20 cellular contexts compared by ENCODE assay signal in the genomic region with DNA sequence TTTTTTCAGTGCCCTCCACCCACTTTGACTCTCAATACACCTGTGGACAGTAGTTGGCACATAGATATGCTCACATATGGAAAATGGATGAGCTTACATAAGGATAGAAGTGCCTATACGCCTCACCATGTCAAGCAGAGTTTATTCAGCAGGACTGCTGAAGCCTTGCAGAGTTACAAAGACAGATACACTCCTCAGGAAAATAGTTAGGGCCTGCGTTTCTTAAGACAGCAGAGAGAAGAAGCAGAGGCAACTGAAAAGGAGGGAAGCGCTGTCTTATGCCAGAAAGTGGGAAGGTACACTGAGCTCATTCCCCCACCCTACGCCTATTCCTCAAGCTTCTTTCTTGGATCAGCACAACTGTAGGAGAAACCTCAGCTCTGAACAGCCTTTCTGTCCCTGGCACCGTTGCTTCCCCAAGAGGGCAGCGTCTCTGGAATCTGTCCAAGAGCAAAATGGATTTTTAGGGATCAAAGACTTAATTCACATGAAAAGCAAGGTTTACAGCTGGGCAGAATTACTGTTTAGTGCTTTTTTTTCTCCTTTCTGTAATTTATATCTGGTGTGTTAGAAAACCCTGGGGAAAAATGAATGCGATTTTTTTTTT. TPM values are rescaled to one million over a fixed set of nuclear protein-coding genes. Genes with fewer than 3 reads are reported as not detected.
DNase-seq lines count a peak whose midpoint lies in the region; ATAC-seq, FAIRE-seq and TF ChIP-seq lines count a peak whose summit lies in the region.
"Had no signal": no experiment of that assay in that cellular context is flagged by ENCODE, and none has a peak within 500 bp of the region (broad histone marks: within the 10 kb centered on the region; RNA-seq: fewer than 3 reads in every experiment).

No MANE protein-coding gene starts in this region.

- H3K79me1 ChIP-seq in H9 (ENCODE audit: insufficient read depth, low read depth, low read length, poor library complexity, severe bottlenecking): no peaks in the 10 kb centered on the region

- H3T11ph ChIP-seq in H9 (ENCODE audit: low read length): no peak overlapping the region

- no peak overlapping the region for H2BK120ac ChIP-seq in H9 (ENCODE audit: low read depth, low read length, poor library complexity, severe bottlenecking)

- TF ChIP-seq CTCF in H9 (conservative IDR thresholded peaks at IDR 0.05) (0 out of 3 replicates have a peak, but pooled peaks have one; percentile 17), endothelial cell of umbilical vein (IDR thresholded peaks at IDR 0.05; ENCODE audit: extremely low read depth in 1 of 2, insufficient read depth in 1 of 2, low read depth in 1 of 2, low read length in 2 of 2) (no peak), retinal pigment epithelial cell (conservative IDR thresholded peaks at IDR 0.05; ENCODE audit: low read depth, low read length) (no peak), uterus (IDR thresholded peaks at IDR 0.05) (no peak)

- WGBS in H9 (ENCODE audit: extremely low coverage, insufficient read length, low lambda C conversion rate): no CpG with 5 or more reads among the region's 7 CpGs

- no peak overlapping the region for H3K9ac ChIP-seq in H9 (ENCODE audit: extremely low read depth, insufficient read length, low read length)
- no peak overlapping the region for H3K9ac ChIP-seq in endothelial cell of umbilical vein (replicated peaks; ENCODE audit: extremely low read depth, insufficient read depth, low read length)

- peak; percentile 54 for FAIRE-seq in endothelial cell of umbilical vein (lab: Jason Lieb, UNC)
- FAIRE-seq: D721Med, HepG2 had no signal

- no peaks in the 10 kb centered on the region for H3K9me1 ChIP-seq in endothelial cell of umbilical vein (replicated peaks; ENCODE audit: control insufficient read depth, extremely low read depth, insufficient read depth, low read length)

- dilution Hi-C loops in endothelial cell of umbilical vein (cut with MboI; ENCODE audit: extremely low pct_ligation_motif_present, low sequenced_read_pairs): no loop called here

- POLR2A ChIA-PET in endothelial cell of umbilical vein (lab: Charles Lee): no interaction called here

- H3K18ac ChIP-seq in H9 (ENCODE audit: insufficient read length, low read depth, low read length): no peak overlapping the region

- peaks cover 7 to 10% of the 10 kb centered on the region in 2 experiments; a peak in 1 of 4 replicates for H3K4me1 Mint-ChIP-seq in H9
- H3K4me1 Mint-ChIP-seq: CD4-positive, alpha-beta memory T cell had no signal

- no peak overlapping the region for H3K4ac ChIP-seq in H9 (ENCODE audit: low read depth, low read length)

- no peaks in the 10 kb centered on the region for H3K27me3 Mint-ChIP-seq in H9 (ENCODE audit: low read depth)

- no peaks in the 10 kb centered on the region for H3K36me3 Mint-ChIP-seq in H9 (ENCODE audit: insufficient read depth in 1 of 3, low read depth in 3 of 3)
- H3K36me3 Mint-ChIP-seq: CD4-positive, alpha-beta memory T cell had no signal

- DNase-seq in H9 (no peak), NCI-H446 treated with DMSO at 0.1 percent for 48 hours (lab: John Stamatoyannopoulos, UW) (peak; percentile 29), endothelial cell of umbilical vein (ENCODE audit: low read depth, low spot score) (no peak), retinal pigment epithelial cell (ENCODE audit: low read depth) (peak; percentile 63), OCI-M2 (lab: John Stamatoyannopoulos, UW; ENCODE audit: unreplicated experiment) (no peak), Right ventricle myocardium superior (no peak), uterus (no peak)
- DNase-seq: BE2C; CD4-positive, alpha-beta memory T cell; MG63; NCI-H1092 treated with DMSO at 0.1 percent for 48 hours; NCI-H187 treated with DMSO at 0.1 percent for 48 hours; NCI-H510A; PC-3 had no signal

- no peak overlapping the region for H4K91ac ChIP-seq in H9 (ENCODE audit: insufficient read length, low read depth, low read length)

- H4K20me1 ChIP-seq in H9 (ENCODE audit: control insufficient read depth, insufficient read depth, insufficient read length) (no peaks in the 10 kb centered on the region), endothelial cell of umbilical vein (replicated peaks; ENCODE audit: control insufficient read depth, extremely low read depth, insufficient read depth, low read length) (no peaks in the 10 kb centered on the region)

- H3K27ac Mint-ChIP-seq in H9: no peak overlapping the region; a peak in 1 of 7 replicates
- H3K27ac Mint-ChIP-seq: CD4-positive, alpha-beta memory T cell; T-helper 1 cell treated with Interleukin-12 subunit alpha and Interleukin-12 subunit beta and Interleukin-4 antibody, amounts not matched to agents 30 μg/mL and 1 μg/mL, for 36 hours had no signal

- H4K5ac ChIP-seq in H9 (ENCODE audit: insufficient read length, low read depth, low read length): no peak overlapping the region

- H2BK15ac ChIP-seq in H9 (ENCODE audit: low read depth, low read length): no peak overlapping the region

- no peak overlapping the region for H3K4me2 ChIP-seq in H9 (ENCODE audit: insufficient read depth, insufficient read length, low read length)
- H3K4me2 ChIP-seq in endothelial cell of umbilical vein (ENCODE audit: insufficient read depth, low read length): no peak overlapping the region

- H3K4me3 ChIP-seq in endothelial cell of umbilical vein (replicated peaks in 1 of 3; ENCODE audit: insufficient read depth in 1 of 3, low read depth in 1 of 3, low read length in 3 of 3) (no peak overlapping the region), retinal pigment epithelial cell (ENCODE audit: low read length) (no peak overlapping the region), uterus (no peak overlapping the region)
- H3K4me3 ChIP-seq: MG63 had no signal

- H2AFZ ChIP-seq in H9 (ENCODE audit: low read length) (no peak overlapping the region), endothelial cell of umbilical vein (ENCODE audit: low read depth, low read length) (no peak overlapping the region)

- no peak overlapping the region for H2AK5ac ChIP-seq in H9 (ENCODE audit: insufficient read length, low read length)

- no peak overlapping the region for H2BK20ac ChIP-seq in H9 (ENCODE audit: low read depth, low read length, poor library complexity, severe bottlenecking)

- no peak overlapping the region for H3K4me3 Mint-ChIP-seq in H9
- H3K4me3 Mint-ChIP-seq: CD4-positive, alpha-beta memory T cell; T-helper 1 cell treated with Interleukin-12 subunit alpha and Interleukin-12 subunit beta and Interleukin-4 antibody, amounts not matched to agents 30 μg/mL and 1 μg/mL, for 36 hours had no signal

- H2BK12ac ChIP-seq in H9 (ENCODE audit: insufficient read length, low read depth, low read length): no peak overlapping the region

- no peaks in the 10 kb centered on the region for H3K36me3 ChIP-seq in endothelial cell of umbilical vein (ENCODE audit: control insufficient read depth in 2 of 2, extremely low read depth in 1 of 2, insufficient read depth in 2 of 2, low read length in 2 of 2)
- H3K36me3 ChIP-seq in uterus: no peaks in the 10 kb centered on the region
- H3K36me3 ChIP-seq: BE2C, MG63 had no signal

- CTCF ChIA-PET in endothelial cell of umbilical vein (lab: Charles Lee): no interaction called here

- no peak for ATAC-seq in Right ventricle myocardium superior (ENCODE audit: poor library complexity)
- ATAC-seq: HepG2, PC-3, SK-N-SH treated with all-trans-retinoic acid at 6 μM for 48 hours had no signal

- H3K4me1 ChIP-seq in H9 (ENCODE audit: insufficient read depth, low read length) (no peaks in the 10 kb centered on the region), endothelial cell of umbilical vein (ENCODE audit: control insufficient read depth, extremely low read depth, insufficient read depth, low read length) (no peaks in the 10 kb centered on the region), uterus (no peaks in the 10 kb centered on the region)
- H3K4me1 ChIP-seq: BE2C had no signal

- intact Hi-C loops in endothelial cell of umbilical vein (cut with micrococcal nuclease) (no loop called here), Right ventricle myocardium superior (cut with DNase I) (no loop called here), uterus (cut with DNase I; ENCODE audit: low total_unique reads) (no loop called here)

- H3K9me3 ChIP-seq in H9 (ENCODE audit: control insufficient read depth, low read depth, low read length) (no peaks in the 10 kb centered on the region), endothelial cell of umbilical vein (replicated peaks; ENCODE audit: control insufficient read depth, insufficient read depth, low read length) (no peaks in the 10 kb centered on the region), uterus (no peaks in the 10 kb centered on the region)
- H3K9me3 ChIP-seq: BE2C, MG63 had no signal

- H3K23ac ChIP-seq in H9 (ENCODE audit: insufficient read length, low read depth, low read length): no peak overlapping the region

- H3K79me2 ChIP-seq in H9 (ENCODE audit: insufficient read depth, low read length): no peaks in the 10 kb centered on the region
- H3K79me2 ChIP-seq in endothelial cell of umbilical vein (ENCODE audit: control insufficient read depth, insufficient read depth, low read length): no peaks in the 10 kb centered on the region

- TF ChIP-seq POLR2A in endothelial cell of umbilical vein (IDR thresholded peaks at IDR 0.05; ENCODE audit: low read depth, low read length) (no peak), uterus (IDR thresholded peaks at IDR 0.05) (no peak)

- no peaks in the 10 kb centered on the region for H3K27me3 ChIP-seq in H9 (ENCODE audit: insufficient read depth, low read length)
- H3K27me3 ChIP-seq in endothelial cell of umbilical vein (ENCODE audit: control insufficient read depth in 2 of 2, insufficient read depth in 2 of 2, low read length in 2 of 2): no peaks in the 10 kb centered on the region
- H3K27me3 ChIP-seq in uterus: no peaks in the 10 kb centered on the region
- H3K27me3 ChIP-seq: BE2C, MG63 had no signal

- H3K27ac ChIP-seq in H9 (ENCODE audit: insufficient read length, low read depth, low read length) (no peak overlapping the region), endothelial cell of umbilical vein (ENCODE audit: insufficient read depth, low read depth, low read length) (no peak overlapping the region), uterus (no peak overlapping the region)

- H4K8ac ChIP-seq in H9 (replicated peaks; ENCODE audit: insufficient read length, low read depth, low read length): no peak overlapping the region

- no TSS peak for BruUV-seq in endothelial cell of umbilical vein (replicated peaks; lab: Mats Ljungman, UMichigan)

- no peak overlapping the region for H3K56ac ChIP-seq in H9 (ENCODE audit: insufficient read length, low read depth, low read length)

- peaks cover 0 to 24% of the 10 kb centered on the region in 2 experiments; a peak in 3 of 5 replicates for H3K9me3 Mint-ChIP-seq in H9
- H3K9me3 Mint-ChIP-seq: CD4-positive, alpha-beta memory T cell; T-helper 1 cell treated with Interleukin-12 subunit alpha and Interleukin-12 subunit beta and Interleukin-4 antibody, amounts not matched to agents 30 μg/mL and 1 μg/mL, for 36 hours had no signal

- no peak overlapping the region for H2BK5ac ChIP-seq in H9 (ENCODE audit: insufficient read length, low read length)

- H3K23me2 ChIP-seq in H9 (ENCODE audit: insufficient read length, low read depth, low read length, poor library complexity, severe bottlenecking): no peaks in the 10 kb centered on the region

- H3K14ac ChIP-seq in H9 (ENCODE audit: insufficient read depth, low read length): no peak overlapping the region

RNA-seq across cellular contexts. Expression of gene MBTPS2, which starts 37.3 kb away (rescaled TPM):
- total RNA-seq in H9 (2021): 6.5 and 6.8 TPM in 2 replicates
- 14.5 and 16.4 TPM in 2 replicates for total RNA-seq in endothelial cell of umbilical vein
- 8.8 and 11.4 TPM in 2 replicates for polyA plus RNA-seq in endothelial cell of umbilical vein
- polyA plus RNA-seq in endothelial cell of umbilical vein (2011; cell fraction: cytosol; rRNA removed): 9.2 and 9.8 TPM in 2 replicates
- polyA plus RNA-seq in endothelial cell of umbilical vein (2011; cell fraction: nucleus; rRNA removed): 7.8 and 8.8 TPM in 2 replicates
- 13.5 and 16.7 TPM in 2 replicates for polyA plus RNA-seq in endothelial cell of umbilical vein (2012)
- polyA minus RNA-seq in endothelial cell of umbilical vein: 39.8 and 40.5 TPM in 2 replicates
- 22.4 TPM for polyA minus RNA-seq in endothelial cell of umbilical vein (2011; cell fraction: cytosol; rRNA and poly(A)+ RNA removed)
- 17.2 and 20.2 TPM in 2 replicates for polyA minus RNA-seq in endothelial cell of umbilical vein (2011; cell fraction: nucleus; rRNA and poly(A)+ RNA removed)
- total RNA-seq in Right ventricle myocardium superior: 8.6 TPM
- 10 to 100 TPM in 2 of 4 donors, 1 to 10 TPM in 2; 1.8 to 24.5 (median 12.9) TPM for total RNA-seq in uterus

RNA-seq across cellular contexts. Expression of gene SMPX, which starts 44.2 kb away (rescaled TPM):
- total RNA-seq in H9 (2021) (not detected in 2 replicates), endothelial cell of umbilical vein (not detected in 2 replicates), Right ventricle myocardium superior (569 TPM), uterus (1 to 10 TPM in 1 of 4 donors, under 1 TPM in 1, not detected in 2; 0.62 to 1.2 TPM)
- not detected in 2 replicates for polyA plus RNA-seq in endothelial cell of umbilical vein
- polyA plus RNA-seq in endothelial cell of umbilical vein (2011; cell fraction: cytosol; rRNA removed): not detected in 2 replicates
- polyA plus RNA-seq in endothelial cell of umbilical vein (2011; cell fraction: nucleus; rRNA removed): not detected in 2 replicates
- polyA plus RNA-seq in endothelial cell of umbilical vein (2012): not detected in 2 replicates
- polyA minus RNA-seq in endothelial cell of umbilical vein: not detected in 2 replicates
- polyA minus RNA-seq in endothelial cell of umbilical vein (2011; cell fraction: cytosol; rRNA and poly(A)+ RNA removed): not detected
- polyA minus RNA-seq in endothelial cell of umbilical vein (2011; cell fraction: nucleus; rRNA and poly(A)+ RNA removed): not detected in 2 replicates
- total RNA-seq: CD4-positive, alpha-beta memory T cell; Daoy; PC-3 had no signal
- polyA plus RNA-seq: AG04450; CD4-positive, alpha-beta memory T cell had no signal

RNA-seq across cellular contexts. Expression of gene YY2, which starts 53.6 kb away (rescaled TPM):
- total RNA-seq in H9 (2021): 1.8 TPM in 2 replicates
- total RNA-seq in endothelial cell of umbilical vein: 2.4 and 3.0 TPM in 2 replicates
- 0.59 and 0.86 TPM in 2 replicates for polyA plus RNA-seq in endothelial cell of umbilical vein
- 0.90 and 0.96 TPM in 2 replicates for polyA plus RNA-seq in endothelial cell of umbilical vein (2011; cell fraction: cytosol; rRNA removed)
- polyA plus RNA-seq in endothelial cell of umbilical vein (2011; cell fraction: nucleus; rRNA removed): 1.8 and 2.2 TPM in 2 replicates
- 1.2 and 1.9 TPM in 2 replicates for polyA plus RNA-seq in endothelial cell of umbilical vein (2012)
- polyA minus RNA-seq in endothelial cell of umbilical vein: 1.6 and 1.7 TPM in 2 replicates
- polyA minus RNA-seq in endothelial cell of umbilical vein (2011; cell fraction: cytosol; rRNA and poly(A)+ RNA removed): 1.7 TPM
- polyA minus RNA-seq in endothelial cell of umbilical vein (2011; cell fraction: nucleus; rRNA and poly(A)+ RNA removed): 1.4 and 1.7 TPM in 2 replicates
- 0.35 TPM for total RNA-seq in Right ventricle myocardium superior
- total RNA-seq in uterus: 1 to 10 TPM in 2 of 4 donors, under 1 TPM in 1, not detected in 1; 0.26 to 4.4 (median 3.7) TPM

Comparison
In these comparisons a context has a peak if more than half of its experiments do, and no peak if none do; other contexts are left out.
1. DNase-seq: peak in NCI-H446 treated with DMSO at 0.1 percent for 48 hours (single experiment) and retinal pigment epithelial cell (single experiment); none in H9 (single experiment), endothelial cell of umbilical vein (single experiment), OCI-M2 (single experiment), Right ventricle myocardium superior (single experiment) and uterus (0 of 2).
2. RNA of gene SMPX, which starts 44.2 kb away (total RNA-seq): 569 TPM in Right ventricle myocardium superior (single experiment); 0.62 to 1.2 TPM in uterus, not detected in H9 and not detected in endothelial cell of umbilical vein; every median in the first group is over 100 times any median in the second.